ENCODE assay signal across 1 cellular context in genomic region chr14:65966188-65966587, GRCh38.
TF ChIP-seq lines count a peak whose summit lies in the region.

No MANE protein-coding gene starts in this region.

TF ChIP-seq in GM12878, 131 proteins besides CTCF, POLR2A, EP300 and RAD21 (continued from another document):
- TF ChIP-seq ZNF687 (IDR thresholded peaks at IDR 0.05) (no peak), TCF3 (IDR thresholded peaks at IDR 0.05; ENCODE audit: borderline replicate concordance, insufficient read depth, low read depth, low read length) (no peak), YY1 (IDR thresholded peaks at IDR 0.05; ENCODE audit: low read depth, low read length) (no peak), ZZZ3 (IDR thresholded peaks at IDR 0.05; ENCODE audit: control insufficient read depth, insufficient read length, low read depth) (no peak), SP1 (IDR thresholded peaks at IDR 0.05; ENCODE audit: low read depth, low read length) (no peak), CREM (IDR thresholded peaks at IDR 0.05; ENCODE audit: low read depth) (no peak), NBN (IDR thresholded peaks at IDR 0.05) (no peak), LARP7 (IDR thresholded peaks at IDR 0.05) (no peak), NFYA (IDR thresholded peaks at IDR 0.05; ENCODE audit: borderline replicate concordance, low read depth, low read length) (no peak), EZH2 (IDR thresholded peaks at IDR 0.05; ENCODE audit: borderline replicate concordance, control insufficient read depth, low read depth, low read length) (no peak), POLR2AphosphoS5 (IDR thresholded peaks at IDR 0.05; ENCODE audit: low read length) (no peak), E4F1 (IDR thresholded peaks at IDR 0.05; ENCODE audit: borderline replicate concordance, partially characterized antibody) (no peak), STAT3 (IDR thresholded peaks at IDR 0.05; ENCODE audit: low read depth, low read length) (no peak), BACH1 (IDR thresholded peaks at IDR 0.05; ENCODE audit: borderline replicate concordance) (no peak)
